8 cellular contexts compared by ENCODE assay signal in genomic region chr2:26503238-26503880, GRCh38. TPM values are rescaled to one million over a fixed set of nuclear protein-coding genes. Genes with fewer than 3 reads are reported as not detected.
DNase-seq lines count a peak whose midpoint lies in the region; ATAC-seq and TF ChIP-seq lines count a peak whose summit lies in the region.

No MANE protein-coding gene starts in this region.

- no peaks in the 10 kb centered on the region for H3K9me3 Mint-ChIP-seq in T-helper 1 cell treated with Interleukin-12 subunit alpha and Interleukin-12 subunit beta and Interleukin-4 antibody, amounts not matched to agents 30 μg/mL and 1 μg/mL, for 36 hours

- H3K27me3 ChIP-seq in hepatocyte, result peaks cover 5% of the 10 kb centered on the region
- no peaks in the 10 kb centered on the region for H3K27me3 ChIP-seq in uterus

- peak overlapping the region; percentile 80 for H3K4me2 ChIP-seq in hepatocyte

- no peaks in the 10 kb centered on the region for H3K36me3 Mint-ChIP-seq in T-helper 1 cell treated with Interleukin-12 subunit alpha and Interleukin-12 subunit beta and Interleukin-4 antibody, amounts not matched to agents 30 μg/mL and 1 μg/mL, for 36 hours (ENCODE audit: low read depth)

- H3K79me2 ChIP-seq in hepatocyte, result no peaks in the 10 kb centered on the region

- H3K27ac ChIP-seq in hepatocyte (no peak overlapping the region), uterus (no peak overlapping the region)

- peak overlapping the region; percentile 83 for H3K4me3 Mint-ChIP-seq in T-helper 1 cell treated with Interleukin-12 subunit alpha and Interleukin-12 subunit beta and Interleukin-4 antibody, amounts not matched to agents 30 μg/mL and 1 μg/mL, for 36 hours

- peak overlapping the region; percentile 75 for H3K27ac Mint-ChIP-seq in T-helper 1 cell treated with Interleukin-12 subunit alpha and Interleukin-12 subunit beta and Interleukin-4 antibody, amounts not matched to agents 30 μg/mL and 1 μg/mL, for 36 hours

- H3K9me3 ChIP-seq in hepatocyte (ENCODE audit: low read depth) (no peaks in the 10 kb centered on the region), uterus (no peaks in the 10 kb centered on the region)

- ATAC-seq in GM21367 (IDR thresholded peaks at IDR 0.05; ENCODE audit: unreplicated experiment), result peak; percentile 89

- no peaks in the 10 kb centered on the region for H4K20me1 ChIP-seq in hepatocyte (ENCODE audit: insufficient read depth, poor library complexity, severe bottlenecking)

- no peak for TF ChIP-seq POLR2A in uterus (IDR thresholded peaks at IDR 0.05)

- no peaks in the 10 kb centered on the region for H3K9me2 ChIP-seq in hepatocyte (replicated peaks; ENCODE audit: insufficient read depth)

- H3K4me3 ChIP-seq in AG10803 (ENCODE audit: low read length) (peak overlapping the region; percentile 15; the same call in 1 of the 2 replicates), hepatocyte (peak overlapping the region; percentile 16), uterus (peak overlapping the region; percentile 20 to 24)

- DNase-seq in AG10803 (ENCODE audit: low read depth) (peak; percentile 14), NCI-H128 (lab: John Stamatoyannopoulos, UW; ENCODE audit: unreplicated experiment) (peak; percentile 55), amniotic epithelial cell (ENCODE audit: low read depth) (peak; percentile 25), hepatocyte (ENCODE audit: low spot score) (peak; percentile 84), renal cortical epithelial cell (ENCODE audit: low read depth) (peak; percentile 34), uterus (peak; percentile 37 to 39)

- H3K4me1 ChIP-seq in hepatocyte (ENCODE audit: insufficient read depth) (no peaks in the 10 kb centered on the region), uterus (no peaks in the 10 kb centered on the region)

- peaks cover 10% of the 10 kb centered on the region for H3K4me1 Mint-ChIP-seq in T-helper 1 cell treated with Interleukin-12 subunit alpha and Interleukin-12 subunit beta and Interleukin-4 antibody, amounts not matched to agents 30 μg/mL and 1 μg/mL, for 36 hours (ENCODE audit: low read depth)

- TF ChIP-seq CTCF in AG10803 (conservative IDR thresholded peaks at IDR 0.05; ENCODE audit: low read length), result peak; percentile 64
- peak; percentile 94 for TF ChIP-seq CTCF in hepatocyte (IDR thresholded peaks at IDR 0.05; ENCODE audit: poor library complexity)
- TF ChIP-seq CTCF in uterus (IDR thresholded peaks at IDR 0.05), result peak; percentile 32 to 57 (median 46)

- H2AFZ ChIP-seq in hepatocyte, result peak overlapping the region; percentile 61

- H3K27me3 Mint-ChIP-seq in T-helper 1 cell treated with Interleukin-12 subunit alpha and Interleukin-12 subunit beta and Interleukin-4 antibody, amounts not matched to agents 30 μg/mL and 1 μg/mL, for 36 hours (ENCODE audit: low read depth), result peaks cover 4% of the 10 kb centered on the region

- no peaks in the 10 kb centered on the region for H3K36me3 ChIP-seq in hepatocyte (replicated peaks; ENCODE audit: insufficient read depth, low read depth)
- H3K36me3 ChIP-seq in uterus, result no peaks in the 10 kb centered on the region

- intact Hi-C loops in uterus (cut with DNase I; ENCODE audit: low total_unique reads), result no loop called here

- 6% methylated on average over 40 of the region's 40 CpGs for WGBS in hepatocyte (ENCODE audit: low lambda C conversion rate, missing lambda C conversion rate)

RNA-seq across cellular contexts. Expression of gene OTOF, which starts 25.4 kb away (rescaled TPM):
- total RNA-seq in hepatocyte, result 0.10 TPM in 1 of 2 replicates, not detected in the other
- 0.33 TPM in 1 of 2 replicates, not detected in the other for polyA plus RNA-seq in hepatocyte
- total RNA-seq in renal cortical epithelial cell, result under 0.01 and 0.15 TPM in 2 replicates
- under 1 TPM in 1 of 4 donors, not detected in 3; 0.21 TPM for total RNA-seq in uterus

Comparison
In these comparisons a context has a peak if more than half of its experiments do, and no peak if none do; other contexts are left out.
1. DNase-seq: peak in every context shown above with its lines; median percentile 84 in hepatocyte; 55 in NCI-H128; 38 in uterus; 34 in renal cortical epithelial cell; 25 in amniotic epithelial cell; 14 in AG10803.